ENCODE assay signal across 18 cellular contexts in the genomic region with DNA sequence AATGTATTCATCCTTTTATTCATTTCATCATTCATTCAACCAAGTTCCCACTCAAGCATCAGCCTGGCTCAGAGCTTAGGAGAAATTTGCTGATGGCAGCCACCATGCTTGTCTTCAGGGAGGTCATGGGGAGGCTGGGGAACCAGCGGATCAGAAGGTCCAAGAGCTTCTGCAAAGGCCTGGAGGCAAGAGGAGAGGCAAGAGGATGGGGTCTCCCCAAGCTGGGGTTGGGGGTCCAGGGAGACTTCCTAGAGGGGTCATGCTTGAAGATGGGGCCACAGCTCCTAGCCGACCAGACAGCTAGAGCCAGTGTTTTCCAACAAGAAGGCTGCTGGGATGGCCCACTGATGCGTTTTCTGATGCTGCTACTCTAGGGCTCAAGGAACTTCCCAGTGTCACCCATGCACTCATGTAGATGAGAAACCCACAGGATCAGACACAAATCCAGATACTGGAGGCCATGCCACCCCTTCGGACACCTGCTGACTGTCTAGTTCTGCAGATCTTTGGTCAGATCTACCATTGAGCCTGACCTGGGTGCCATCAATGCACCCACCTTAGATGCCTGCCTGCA.
DNase-seq lines count a peak whose midpoint lies in the region; ATAC-seq and TF ChIP-seq lines count a peak whose summit lies in the region.
"Had no signal": no experiment of that assay in that cellular context is flagged by ENCODE, and none has a peak within 500 bp of the region (broad histone marks: within the 10 kb centered on the region; RNA-seq: fewer than 3 reads in every experiment).

No MANE protein-coding gene starts in this region.

- no peak overlapping the region for H3K18ac ChIP-seq in neuronal stem cell (ENCODE audit: low read length)

- H3K4me1 ChIP-seq in endodermal cell (ENCODE audit: control insufficient read depth, insufficient read depth, low read length): no peaks in the 10 kb centered on the region
- peaks cover 0 to 8% of the 10 kb centered on the region in 2 donors for H3K4me1 ChIP-seq in neuronal stem cell (ENCODE audit: control insufficient read depth in 2 of 2, insufficient read depth in 1 of 2, low read depth in 1 of 2, low read length in 2 of 2)
- no peaks in the 10 kb centered on the region for H3K4me1 ChIP-seq in CD8-positive, alpha-beta memory T cell (ENCODE audit: insufficient read depth, low read length)
- H3K4me1 ChIP-seq: A549 had no signal

- H3K9me3 ChIP-seq in endodermal cell (ENCODE audit: control insufficient read depth, low read length): no peaks in the 10 kb centered on the region
- peaks cover 0 to 2% of the 10 kb centered on the region in 2 donors for H3K9me3 ChIP-seq in neuronal stem cell (replicated peaks in 1 of 2; ENCODE audit: control insufficient read depth in 2 of 2, insufficient read depth in 1 of 2, low read depth in 1 of 2, low read length in 2 of 2)
- H3K9me3 ChIP-seq in CD8-positive, alpha-beta memory T cell (ENCODE audit: low read length): no peaks in the 10 kb centered on the region
- H3K9me3 ChIP-seq: A549 had no signal

- H3K4me3 Mint-ChIP-seq in activated CD8-positive, alpha-beta memory T cell treated with anti-CD3 and anti-CD28 coated beads, Interleukin-2, amount 10 ng/mL, durations not matched to agents 7 days and 5 days: no peak overlapping the region
- H3K4me3 Mint-ChIP-seq in endodermal cell: no peak overlapping the region
- no peak overlapping the region for H3K4me3 Mint-ChIP-seq in CD8-positive, alpha-beta memory T cell
- H3K4me3 Mint-ChIP-seq: CD4-positive, alpha-beta T cell; HFFc6 had no signal

- no peak for TF ChIP-seq CTCF in endodermal cell (conservative IDR thresholded peaks at IDR 0.05)

- H3K23ac ChIP-seq in neuronal stem cell (ENCODE audit: low read depth, low read length, poor library complexity): no peak overlapping the region

- H2BK12ac ChIP-seq in neuronal stem cell (ENCODE audit: low read length): peak overlapping the region; percentile 24

- no peaks in the 10 kb centered on the region for H3K36me3 Mint-ChIP-seq in activated CD8-positive, alpha-beta memory T cell treated with anti-CD3 and anti-CD28 coated beads, Interleukin-2, amount 10 ng/mL, durations not matched to agents 7 days and 5 days
- peaks cover 3% of the 10 kb centered on the region for H3K36me3 Mint-ChIP-seq in endodermal cell (ENCODE audit: low read depth)
- no peaks in the 10 kb centered on the region for H3K36me3 Mint-ChIP-seq in CD8-positive, alpha-beta memory T cell

- WGBS in endodermal cell (ENCODE audit: insufficient coverage in 1 of 2, insufficient read length in 1 of 2), 2 experiments: 89 to 91% methylated on average over 4 of the region's 4 CpGs
- WGBS in neuronal stem cell (ENCODE audit: extremely low coverage in 2 of 2, insufficient read length in 2 of 2, insufficient replicate concordance in 1 of 2), 2 donors: no CpG with 5 or more reads among the region's 4 CpGs

- peak overlapping the region; percentile 54 for H2BK15ac ChIP-seq in neuronal stem cell (ENCODE audit: low read length)

- H4K91ac ChIP-seq in neuronal stem cell (ENCODE audit: low read depth, low read length, poor library complexity): no peak overlapping the region

- no peaks in the 10 kb centered on the region for H3K9me3 Mint-ChIP-seq in activated CD8-positive, alpha-beta memory T cell treated with anti-CD3 and anti-CD28 coated beads, Interleukin-2, amount 10 ng/mL, durations not matched to agents 7 days and 5 days (ENCODE audit: low read depth)
- peaks cover 10% of the 10 kb centered on the region for H3K9me3 Mint-ChIP-seq in endodermal cell
- no peaks in the 10 kb centered on the region for H3K9me3 Mint-ChIP-seq in CD8-positive, alpha-beta memory T cell
- H3K9me3 Mint-ChIP-seq: CD4-positive, alpha-beta T cell had no signal

- no peak overlapping the region for H2BK5ac ChIP-seq in neuronal stem cell (ENCODE audit: low read length)

- H2BK120ac ChIP-seq in neuronal stem cell (ENCODE audit: low read depth, low read length): no peak overlapping the region

- no peaks in the 10 kb centered on the region for H3K27me3 Mint-ChIP-seq in activated CD8-positive, alpha-beta memory T cell treated with anti-CD3 and anti-CD28 coated beads, Interleukin-2, amount 10 ng/mL, durations not matched to agents 7 days and 5 days
- peaks cover 10% of the 10 kb centered on the region for H3K27me3 Mint-ChIP-seq in endodermal cell (ENCODE audit: insufficient read depth)
- peaks cover under 1% of the 10 kb centered on the region in 2 donors for H3K27me3 Mint-ChIP-seq in CD8-positive, alpha-beta memory T cell

- ATAC-seq in activated CD8-positive, alpha-beta memory T cell treated with anti-CD3 and anti-CD28 coated beads, Interleukin-2, amount 10 ng/mL, durations not matched to agents 7 days and 5 days: no peak
- ATAC-seq in HG03135 (IDR thresholded peaks at IDR 0.05; ENCODE audit: unreplicated experiment): no peak
- ATAC-seq: A549, HCT116 had no signal

- no peaks in the 10 kb centered on the region for H3K4me1 Mint-ChIP-seq in activated CD8-positive, alpha-beta memory T cell treated with anti-CD3 and anti-CD28 coated beads, Interleukin-2, amount 10 ng/mL, durations not matched to agents 7 days and 5 days
- peaks cover 16% of the 10 kb centered on the region for H3K4me1 Mint-ChIP-seq in endodermal cell
- H3K4me1 Mint-ChIP-seq in CD8-positive, alpha-beta memory T cell: no peaks in the 10 kb centered on the region

- CTCF ChIA-PET in activated CD8-positive, alpha-beta memory T cell treated with anti-CD3 and anti-CD28 coated beads, Interleukin-2, amount 10 ng/mL, durations not matched to agents 7 days and 5 days (lab: Charles Lee): no interaction called here
- CTCF ChIA-PET in CD8-positive, alpha-beta memory T cell (lab: Charles Lee): no interaction called here

- peak; percentile 8 for DNase-seq in activated CD8-positive, alpha-beta memory T cell treated with anti-CD3 and anti-CD28 coated beads, Interleukin-2, amount 10 ng/mL, durations not matched to agents 7 days and 5 days
- DNase-seq in activated CD8-positive, alpha-beta memory T cell treated with anti-CD3 and anti-CD28 coated beads, Interleukin-2, amount 50 U/mL, for 48 hours: no peak
- DNase-seq in endodermal cell: peak; percentile 11
- DNase-seq in neuronal stem cell (ENCODE audit: low spot score): no peak
- DNase-seq in NCI-H2171 (lab: John Stamatoyannopoulos, UW): no peak
- DNase-seq in CD8-positive, alpha-beta memory T cell: no peak
- DNase-seq: AML-193; CD4-positive, alpha-beta T cell; DMS79 treated with DMSO at 0.1 percent for 48 hours; GF-D8; GOT3; H7; HFFc6 had no signal

- no peak overlapping the region for H3K4ac ChIP-seq in neuronal stem cell (ENCODE audit: low read length)

- H2AFZ ChIP-seq in neuronal stem cell (ENCODE audit: low read length): no peak overlapping the region

- H3K36me3 ChIP-seq in endodermal cell (ENCODE audit: control insufficient read depth, insufficient read depth, low read length) (no peaks in the 10 kb centered on the region), neuronal stem cell (replicated peaks in 1 of 2; ENCODE audit: control insufficient read depth in 2 of 2, insufficient read depth in 2 of 2, low read length in 2 of 2) (no peaks in the 10 kb centered on the region)
- no peaks in the 10 kb centered on the region for H3K36me3 ChIP-seq in CD8-positive, alpha-beta memory T cell (ENCODE audit: insufficient read depth, low read length)

- H3K14ac ChIP-seq in neuronal stem cell (ENCODE audit: low read length): no peak overlapping the region

- no peak overlapping the region for H3K27ac Mint-ChIP-seq in activated CD8-positive, alpha-beta memory T cell treated with anti-CD3 and anti-CD28 coated beads, Interleukin-2, amount 10 ng/mL, durations not matched to agents 7 days and 5 days
- no peak overlapping the region for H3K27ac Mint-ChIP-seq in endodermal cell
- no peak overlapping the region for H3K27ac Mint-ChIP-seq in CD8-positive, alpha-beta memory T cell
- H3K27ac Mint-ChIP-seq: CD4-positive, alpha-beta T cell; HFFc6 had no signal

- no peak overlapping the region for H3K4me3 ChIP-seq in endodermal cell (ENCODE audit: low read length)
- no peak overlapping the region for H3K4me3 ChIP-seq in neuronal stem cell (ENCODE audit: low read length in 2 of 2)
- H3K4me3 ChIP-seq in CD8-positive, alpha-beta memory T cell (ENCODE audit: low read length): no peak overlapping the region
- H3K4me3 ChIP-seq: A549 had no signal

- no peak overlapping the region for H4K8ac ChIP-seq in neuronal stem cell (ENCODE audit: low read depth, low read length)

- H3K27ac ChIP-seq in endodermal cell (ENCODE audit: low read depth, low read length): no peak overlapping the region
- no peak overlapping the region for H3K27ac ChIP-seq in neuronal stem cell (replicated peaks; ENCODE audit: low read length)
- H3K27ac ChIP-seq in CD8-positive, alpha-beta memory T cell (ENCODE audit: low read depth, low read length): no peak overlapping the region
- H3K27ac ChIP-seq: 22Rv1, A549, C4-2B had no signal

- H3K4me2 ChIP-seq in neuronal stem cell (ENCODE audit: insufficient read depth, low read length, poor library complexity, severe bottlenecking): no peak overlapping the region
- H3K4me2 ChIP-seq: A549 had no signal

- H3K79me1 ChIP-seq in neuronal stem cell (ENCODE audit: low read depth, low read length): no peaks in the 10 kb centered on the region

- no peak overlapping the region for H2AK5ac ChIP-seq in neuronal stem cell (ENCODE audit: low read depth, low read length)

- H3K9ac ChIP-seq in endodermal cell (ENCODE audit: extremely low read depth, low read length, poor library complexity, severe bottlenecking) (no peak overlapping the region), neuronal stem cell (ENCODE audit: low read depth, low read length, poor library complexity) (no peak overlapping the region)

- POLR2A ChIA-PET in CD8-positive, alpha-beta memory T cell (lab: Charles Lee): no interaction called here

- H3K27me3 ChIP-seq in endodermal cell (ENCODE audit: control insufficient read depth, insufficient read depth, low read length, poor library complexity, severe bottlenecking) (no peaks in the 10 kb centered on the region), neuronal stem cell (ENCODE audit: control insufficient read depth in 3 of 3, insufficient read depth in 3 of 3, low read depth in 1 of 3, low read length in 3 of 3) (no peaks in the 10 kb centered on the region)
- H3K27me3 ChIP-seq in CD8-positive, alpha-beta memory T cell (ENCODE audit: insufficient read depth, low read length, poor library complexity, severe bottlenecking): no peaks in the 10 kb centered on the region

Comparison
In these comparisons a context has a peak if more than half of its experiments do, and no peak if none do; other contexts are left out.
1. DNase-seq: peak in activated CD8-positive, alpha-beta memory T cell treated with anti-CD3 and anti-CD28 coated beads, Interleukin-2, amount 10 ng/mL, durations not matched to agents 7 days and 5 days (single experiment) and endodermal cell (single experiment); none in activated CD8-positive, alpha-beta memory T cell treated with anti-CD3 and anti-CD28 coated beads, Interleukin-2, amount 50 U/mL, for 48 hours (single experiment), neuronal stem cell (single experiment), NCI-H2171 (single experiment) and CD8-positive, alpha-beta memory T cell (0 of 5).